ENCODE assay signal across 25 cellular contexts in the genomic region with DNA sequence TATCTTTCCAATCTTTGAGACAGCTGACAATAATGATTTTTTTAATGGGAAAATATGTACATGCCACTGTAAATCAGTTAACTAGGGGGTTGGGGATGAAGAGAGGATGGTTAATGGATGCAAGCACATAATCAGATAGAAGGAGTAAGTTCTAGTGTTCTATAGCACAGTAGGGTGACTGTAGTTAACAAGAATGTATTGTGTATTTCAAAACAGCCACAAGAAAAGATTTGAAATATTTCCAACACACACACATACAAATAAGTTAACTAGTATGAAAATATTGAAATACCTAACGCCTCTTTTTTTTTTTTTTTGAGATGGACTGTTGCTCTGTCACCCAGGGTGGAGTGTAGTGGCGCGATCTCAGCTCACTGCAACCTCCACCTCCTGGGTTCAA.
A peak's percentile ranks its signal among the peaks of the same experiment; 100 is the strongest.
DNase-seq lines count a peak whose midpoint lies in the region; ATAC-seq and TF ChIP-seq lines count a peak whose summit lies in the region.
"Had no signal": no experiment of that assay in that cellular context is flagged by ENCODE, and none has a peak within 500 bp of the region (broad histone marks: within the 10 kb centered on the region; RNA-seq: fewer than 3 reads in every experiment).

No MANE protein-coding gene starts in this region.

- peak; percentile 49 for DNase-seq in MCF 10A (ENCODE audit: unreplicated experiment)
- no peak for DNase-seq in mammary epithelial cell
- peak; percentile 46 for DNase-seq in astrocyte of the spinal cord (ENCODE audit: low read depth, low spot score)
- DNase-seq in fibroblast of the conjunctiva (ENCODE audit: low read depth), result peak; percentile 10
- DNase-seq in psoas muscle, result no peak
- DNase-seq in NCI-H2107 treated with DMSO at 0.1 percent for 48 hours (lab: John Stamatoyannopoulos, UW; ENCODE audit: unreplicated experiment), result no peak
- DNase-seq in GM19240 (ENCODE audit: insufficient read length, low spot score), result no peak
- DNase-seq: activated CD4-positive, alpha-beta T cell treated with anti-CD3 and anti-CD28 coated beads for 4 hours; BE2C; COR-L47; dermis blood vessel endothelial cell; head of caudate nucleus; left ventricle myocardium superior; MM.1S; NCI-H146; NCI-H2171 treated with DMSO at 0.1 percent for 48 hours; NCI-H69; SHP77; stimulated activated CD4-positive, alpha-beta T cell treated with anti-CD3 and anti-CD28 coated beads, Interleukin-4, amount 100 ng/mL, for 24 hours; stimulated activated naive CD8-positive, alpha-beta T cell treated with anti-CD3 and anti-CD28 coated beads, Interleukin-15, amount 100 ng/mL, for 72 hours had no signal

- H3K4me2 ChIP-seq in mammary epithelial cell (ENCODE audit: insufficient read depth, low read depth, low read length), result no peak overlapping the region
- H3K4me2 ChIP-seq: smooth muscle cell had no signal

- no peaks in the 10 kb centered on the region for H3K36me3 Mint-ChIP-seq in MCF 10A (ENCODE audit: insufficient read depth, unreplicated experiment)
- H3K36me3 Mint-ChIP-seq: activated naive CD4-positive, alpha-beta T cell treated with anti-CD3 and anti-CD28 coated beads, Interleukin-2, amount 50 U/mL, for 72 hours had no signal

- peak overlapping the region; percentile 87 for H3K27ac Mint-ChIP-seq in MCF 10A (ENCODE audit: low read depth, unreplicated experiment)
- H3K27ac Mint-ChIP-seq: activated naive CD4-positive, alpha-beta T cell treated with anti-CD3 and anti-CD28 coated beads, Interleukin-2, amount 50 U/mL, for 72 hours had no signal

- H3K36me3 ChIP-seq in mammary epithelial cell (ENCODE audit: insufficient read depth, low read length) (no peaks in the 10 kb centered on the region), psoas muscle (ENCODE audit: insufficient read depth in 1 of 2, low read depth in 1 of 2) (no peaks in the 10 kb centered on the region)
- H3K36me3 ChIP-seq: BE2C, tibial nerve had no signal

- H3K9me3 Mint-ChIP-seq in MCF 10A (ENCODE audit: unreplicated experiment), result no peaks in the 10 kb centered on the region
- H3K9me3 Mint-ChIP-seq: activated naive CD4-positive, alpha-beta T cell treated with anti-CD3 and anti-CD28 coated beads, Interleukin-2, amount 50 U/mL, for 72 hours; stimulated activated naive CD8-positive, alpha-beta T cell treated with anti-CD3 and anti-CD28 coated beads, Interleukin-15, amount 100 ng/mL, for 72 hours had no signal

- H3K4me3 ChIP-seq in mammary epithelial cell (replicated peaks in 1 of 3; ENCODE audit: insufficient read depth in 1 of 3, low read depth in 2 of 3, low read length in 3 of 3) (no peak overlapping the region), astrocyte of the spinal cord (ENCODE audit: low read depth, low read length) (no peak overlapping the region), psoas muscle (no peak overlapping the region)
- H3K4me3 ChIP-seq: smooth muscle cell, tibial nerve had no signal

- 100% methylated on average over 1 of the region's 3 CpGs for WGBS in mammary epithelial cell (ENCODE audit: low coverage, missing lambda C conversion rate)
- WGBS in psoas muscle, 3 donors, result 87 to 92% (median 92%) methylated on average over 3 of the region's 3 CpGs

- H3K27me3 ChIP-seq in mammary epithelial cell (ENCODE audit: insufficient read depth, low read length), result no peaks in the 10 kb centered on the region
- peaks cover 0 to 4% (median 2%) of the 10 kb centered on the region in 3 donors for H3K27me3 ChIP-seq in psoas muscle (ENCODE audit: insufficient read depth in 3 of 3, low read length in 2 of 3)
- H3K27me3 ChIP-seq: BE2C, tibial nerve had no signal

- peaks cover 11% of the 10 kb centered on the region for H3K4me1 Mint-ChIP-seq in MCF 10A (ENCODE audit: insufficient read depth, unreplicated experiment)

- H3K4me3 Mint-ChIP-seq in MCF 10A (ENCODE audit: unreplicated experiment), result no peak overlapping the region
- H3K4me3 Mint-ChIP-seq: stimulated activated naive CD8-positive, alpha-beta T cell treated with anti-CD3 and anti-CD28 coated beads, Interleukin-15, amount 100 ng/mL, for 72 hours had no signal

- no peaks in the 10 kb centered on the region for H4K20me1 ChIP-seq in mammary epithelial cell (ENCODE audit: insufficient read depth, low read length)

- no peak for ATAC-seq in GM18517 (IDR thresholded peaks at IDR 0.05; ENCODE audit: unreplicated experiment)
- ATAC-seq in psoas muscle, result no peak
- ATAC-seq: activated naive CD4-positive, alpha-beta T cell treated with anti-CD3 and anti-CD28 coated beads, Interleukin-2, amount 50 U/mL, for 72 hours; left ventricle myocardium superior; stimulated activated naive CD8-positive, alpha-beta T cell treated with anti-CD3 and anti-CD28 coated beads, Interleukin-15, amount 100 ng/mL, for 72 hours had no signal

- H3K27ac ChIP-seq in mammary epithelial cell (ENCODE audit: insufficient read depth, low read depth, low read length) (no peak overlapping the region), psoas muscle (no peak overlapping the region)
- H3K27ac ChIP-seq: 22Rv1, tibial nerve had no signal

- H3K9me3 ChIP-seq in mammary epithelial cell (replicated peaks; ENCODE audit: insufficient read depth, low read length) (no peaks in the 10 kb centered on the region), psoas muscle (no peaks in the 10 kb centered on the region)
- H3K9me3 ChIP-seq: BE2C, tibial nerve had no signal

- POLR2A ChIA-PET in MCF 10A (lab: Yijun Ruan, JAX), result interaction anchor here (0.8 to 1.7 kb wide), 2 partner anchors 10 to 29 kb away, joined by 4 to 6 read pairs; no protein-coding TSS in a partner anchor

- no peak overlapping the region for H2AFZ ChIP-seq in mammary epithelial cell (ENCODE audit: low read depth, low read length)

- CTCF ChIA-PET in MCF 10A (lab: Yijun Ruan, JAX), result no interaction called here
- CTCF ChIA-PET in mammary epithelial cell (lab: Charles Lee; ENCODE audit: low non-redundant PET), result no interaction called here

- H3K27me3 Mint-ChIP-seq in MCF 10A (ENCODE audit: insufficient read depth, unreplicated experiment), result no peaks in the 10 kb centered on the region

- in situ Hi-C loops in mammary epithelial cell (cut with MboI; ENCODE audit: low sequenced_read_pairs in 2 of 2) (no loop called here), astrocyte of the spinal cord (cut with HindIII; ENCODE audit: low sequenced_read_pairs) (no loop called here)

- H3K9ac ChIP-seq in mammary epithelial cell (ENCODE audit: insufficient read depth, low read length), result no peak overlapping the region

- intact Hi-C loops in MCF 10A (cut with micrococcal nuclease), result no loop called here
- intact Hi-C loops in mammary epithelial cell (cut with micrococcal nuclease), result no loop called here
- intact Hi-C loops in psoas muscle (cut with DNase I), result loop anchor here in 1 of 2 donors (10.0 kb wide), 1 partner anchor 151 kb away; the partner anchor contains the start of gene SALL4

- no peak for TF ChIP-seq CTCF in MCF 10A (IDR thresholded peaks at IDR 0.05; ENCODE audit: unreplicated experiment)
- no peak for TF ChIP-seq CTCF in mammary epithelial cell (conservative IDR thresholded peaks at IDR 0.05 in 1 of 2, IDR thresholded peaks at IDR 0.05 in 1 of 2; ENCODE audit: extremely low read depth in 1 of 2, insufficient read depth in 1 of 2, low read depth in 1 of 2, low read length in 2 of 2)
- no peak for TF ChIP-seq CTCF in astrocyte of the spinal cord (IDR thresholded peaks at IDR 0.05; ENCODE audit: low read depth, low read length)
- no peak for TF ChIP-seq CTCF in psoas muscle (IDR thresholded peaks at IDR 0.05)

- BruUV-seq in MCF 10A (replicated peaks; lab: Mats Ljungman, UMichigan), result no TSS peak
- no TSS peak for BruUV-seq in mammary epithelial cell (replicated peaks; lab: Mats Ljungman, UMichigan)

- no peaks in the 10 kb centered on the region for H3K4me1 ChIP-seq in mammary epithelial cell (ENCODE audit: insufficient read depth, low read length)
- H3K4me1 ChIP-seq in psoas muscle, result no peaks in the 10 kb centered on the region
- H3K4me1 ChIP-seq: tibial nerve had no signal

- dilution Hi-C loops in mammary epithelial cell (cut with HindIII; ENCODE audit: low sequenced_read_pairs), result no loop called here

- no peaks in the 10 kb centered on the region for H3K79me2 ChIP-seq in mammary epithelial cell (ENCODE audit: insufficient read depth, low read length)

Comparison
In these comparisons a context has a peak if more than half of its experiments do, and no peak if none do; other contexts are left out.
1. DNase-seq: peak in MCF 10A (single experiment), astrocyte of the spinal cord (single experiment) and fibroblast of the conjunctiva (single experiment); none in mammary epithelial cell (single experiment), psoas muscle (0 of 2), NCI-H2107 treated with DMSO at 0.1 percent for 48 hours (single experiment) and GM19240 (single experiment).